Comparison of ENCODE assay signal across 15 cellular contexts in genomic region chr15:27690290-27690689, GRCh38.
A peak's percentile ranks its signal among the peaks of the same experiment; 100 is the strongest.
DNase-seq lines count a peak whose midpoint lies in the region; ATAC-seq and TF ChIP-seq lines count a peak whose summit lies in the region.
"Had no signal": no experiment of that assay in that cellular context is flagged by ENCODE, and none has a peak within 500 bp of the region (broad histone marks: within the 10 kb centered on the region; RNA-seq: fewer than 3 reads in every experiment).

No MANE protein-coding gene starts in this region.

- no peak overlapping the region for H2AK5ac ChIP-seq in mesendoderm (ENCODE audit: low read length)

- no peak overlapping the region for H3K56ac ChIP-seq in mesendoderm (ENCODE audit: low read length)

- ATAC-seq in HG03342 (IDR thresholded peaks at IDR 0.05; ENCODE audit: unreplicated experiment) = no peak
- no peak for ATAC-seq in GM18519 (IDR thresholded peaks at IDR 0.05; ENCODE audit: low FRiP score, unreplicated experiment)

- H3K36me3 ChIP-seq in mesendoderm (ENCODE audit: control insufficient read depth, insufficient read depth, low read length) = no peaks in the 10 kb centered on the region

- H3K4me1 ChIP-seq in mesendoderm (ENCODE audit: control insufficient read depth, low read depth, low read length) = no peaks in the 10 kb centered on the region
- H3K4me1 ChIP-seq: Caco-2 had no signal

- H2BK15ac ChIP-seq in mesendoderm (replicated peaks; ENCODE audit: low read depth) = no peak overlapping the region

- no CpG with 5 or more reads among the region's 5 CpGs for WGBS in mesendoderm (ENCODE audit: extremely low coverage, insufficient coverage, low lambda C conversion rate)

- H2BK120ac ChIP-seq in mesendoderm (ENCODE audit: low read depth, low read length) = no peak overlapping the region

- no peak overlapping the region for H3K4ac ChIP-seq in mesendoderm (ENCODE audit: low read depth, low read length)

- H3K23ac ChIP-seq in mesendoderm (ENCODE audit: low read length) = no peak overlapping the region

- H3K27ac ChIP-seq in C4-2B (no peak overlapping the region), coronary artery (no peak overlapping the region), mesendoderm (ENCODE audit: low read depth, low read length) (no peak overlapping the region)
- H3K27ac ChIP-seq: 22Rv1, GM23248 had no signal

- H3K36me3 Mint-ChIP-seq in osteocyte (ENCODE audit: unreplicated experiment) = no peaks in the 10 kb centered on the region
- H3K36me3 Mint-ChIP-seq: CD8-positive, alpha-beta memory T cell had no signal

- no peaks in the 10 kb centered on the region for H3K27me3 Mint-ChIP-seq in osteocyte (ENCODE audit: unreplicated experiment)
- H3K27me3 Mint-ChIP-seq: CD8-positive, alpha-beta memory T cell; IgD-negative memory B cell had no signal

- no peaks in the 10 kb centered on the region for H3K79me2 ChIP-seq in mesendoderm (ENCODE audit: control insufficient read depth, insufficient read depth, low read length)

- H3K79me1 ChIP-seq in mesendoderm (ENCODE audit: low read length) = no peaks in the 10 kb centered on the region

- DNase-seq in coronary artery (ENCODE audit: low spot score) = peak; percentile 46
- peak; percentile 21 for DNase-seq in mesendoderm
- DNase-seq in osteocyte (ENCODE audit: extremely low spot score, unreplicated experiment) = no peak
- DNase-seq in NCI-H526 treated with DMSO at 0.1 percent for 48 hours (lab: John Stamatoyannopoulos, UW) = no peak
- DNase-seq: Caco-2; CD8-positive, alpha-beta memory T cell; GM23248; HCEC 1CT; HFFc6 had no signal

- no peaks in the 10 kb centered on the region for H3K9me3 Mint-ChIP-seq in osteocyte (ENCODE audit: unreplicated experiment)

- no peak overlapping the region for H3K4me3 ChIP-seq in coronary artery
- H3K4me3 ChIP-seq in mesendoderm (ENCODE audit: low read length) = no peak overlapping the region
- H3K4me3 ChIP-seq: GM23248 had no signal

- H3K18ac ChIP-seq in mesendoderm (ENCODE audit: low read length) = no peak overlapping the region

- H3K4me3 Mint-ChIP-seq in osteocyte (ENCODE audit: unreplicated experiment) = no peak overlapping the region
- H3K4me3 Mint-ChIP-seq: CD8-positive, alpha-beta memory T cell; HFFc6; IgD-negative memory B cell had no signal

- H3K4me1 Mint-ChIP-seq in osteocyte (ENCODE audit: unreplicated experiment) = peaks cover 27% of the 10 kb centered on the region
- H3K4me1 Mint-ChIP-seq: CD8-positive, alpha-beta memory T cell; IgD-negative memory B cell had no signal

- H3K27me3 ChIP-seq in mesendoderm (ENCODE audit: insufficient read depth, low read length, poor library complexity) = no peaks in the 10 kb centered on the region

- no peak overlapping the region for H3K27ac Mint-ChIP-seq in osteocyte (ENCODE audit: unreplicated experiment)
- H3K27ac Mint-ChIP-seq: CD8-positive, alpha-beta memory T cell; HFFc6; IgD-negative memory B cell had no signal

- TF ChIP-seq CTCF in C4-2B (conservative IDR thresholded peaks at IDR 0.05) = peak; percentile 32
- TF ChIP-seq CTCF in LNCAP (IDR thresholded peaks at IDR 0.05) = 0 out of 2 replicates have a peak, but pooled peaks have one; percentile 16
- no peak for TF ChIP-seq CTCF in coronary artery (IDR thresholded peaks at IDR 0.05)
- no peak for TF ChIP-seq CTCF in osteocyte (IDR thresholded peaks at IDR 0.05)

- no peak overlapping the region for H2BK5ac ChIP-seq in mesendoderm (ENCODE audit: low read length)

- no peak overlapping the region for H3K4me2 ChIP-seq in mesendoderm (ENCODE audit: low read length)

- no peak overlapping the region for H4K8ac ChIP-seq in mesendoderm (ENCODE audit: low read depth, low read length)

- H4K5ac ChIP-seq in mesendoderm (ENCODE audit: low read length) = no peak overlapping the region

- no peak overlapping the region for H3K9ac ChIP-seq in mesendoderm (ENCODE audit: low read length)
- H3K9ac ChIP-seq: GM23248 had no signal

Comparison
In these comparisons a context has a peak if more than half of its experiments do, and no peak if none do; other contexts are left out.
1. CTCF ChIP-seq: peak in C4-2B (single experiment) and LNCAP (single experiment); none in coronary artery (single experiment) and osteocyte (single experiment).
2. DNase-seq: peak in coronary artery (single experiment) and mesendoderm (single experiment); none in osteocyte (single experiment) and NCI-H526 treated with DMSO at 0.1 percent for 48 hours (single experiment).